In the genomic region with DNA sequence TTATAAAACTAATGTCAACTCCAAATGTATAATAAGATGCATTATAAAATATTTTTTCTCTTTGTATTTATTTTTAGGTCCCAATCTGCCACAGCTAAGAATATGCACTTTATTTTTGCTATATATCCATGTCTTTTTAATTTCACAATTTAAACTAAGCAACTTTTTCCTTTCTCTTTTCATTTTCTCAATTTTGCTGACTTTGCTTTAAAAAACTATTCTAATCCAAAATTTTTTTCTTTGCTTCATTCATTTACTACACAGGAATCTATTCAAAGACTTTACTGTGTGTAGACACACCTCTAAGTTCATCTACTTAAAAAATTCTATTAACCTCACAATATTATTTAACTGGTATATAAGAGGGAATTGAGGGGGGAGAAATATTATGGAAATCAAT, we compare ENCODE assay signal across 28 cellular contexts.
"Had no signal": no experiment of that assay in that cellular context is flagged by ENCODE, and none has a peak within 500 bp of the region (broad histone marks: within the 10 kb centered on the region; RNA-seq: fewer than 3 reads in every experiment).

No MANE protein-coding gene starts in this region.

- H3K4me2 ChIP-seq: neural progenitor cell, smooth muscle cell had no signal

- H3K27ac ChIP-seq: neural progenitor cell, ovary, parathyroid adenoma, psoas muscle, skin epidermis, spleen, suprapubic skin, testis, tibial artery, transverse colon, upper lobe of right lung, uterus had no signal

- DNase-seq: natural killer cell; occipital lobe; ovary; posterior cingulate gyrus; psoas muscle; right cardiac atrium; spleen; stimulated activated CD4-positive, alpha-beta T cell treated with anti-CD3 and anti-CD28 coated beads, Interleukin-12 subunit alpha, Interleukin-12 subunit beta, amount 100 ng/mL, for 4 hours; stimulated activated CD4-positive, alpha-beta T cell treated with anti-CD3 and anti-CD28 coated beads, Interleukin-1b, Interleukin-23, amount 100 ng/mL, for 48 hours; stimulated activated CD4-positive, alpha-beta T cell treated with anti-CD3 and anti-CD28 coated beads, Interleukin-4, amount 100 ng/mL, for 1 hour; stimulated activated CD4-positive, alpha-beta T cell treated with anti-CD3 and anti-CD28 coated beads, Interleukin-4, amount 100 ng/mL, for 4 hours; stimulated activated CD8-positive, alpha-beta memory T cell treated with anti-CD3 and anti-CD28 coated beads, Interleukin-4, amount 100 ng/mL, for 48 hours; stimulated activated naive CD4-positive, alpha-beta T cell; stimulated activated naive CD8-positive, alpha-beta T cell treated with anti-CD3 and anti-CD28 coated beads, Interleukin-15, amount 100 ng/mL, for 72 hours; stimulated activated naive CD8-positive, alpha-beta T cell treated with anti-CD3 and anti-CD28 coated beads, Interleukin-15, Interleukin-2, amounts not matched to agents 100 U/mL and 50 U/mL, for 24 hours; substantia nigra; testis; tibial artery; transverse colon; upper lobe of right lung; uterus had no signal

- ATAC-seq: natural killer cell; psoas muscle; right cardiac atrium; sciatic nerve; stimulated activated memory B cell treated with anti-CD40 and anti-IgM and Interleukin-4, amounts not matched to agents 10 μg/mL and 1 μg/mL and 100 μg/mL, for 72 hours; stimulated activated naive CD8-positive, alpha-beta T cell treated with anti-CD3 and anti-CD28 coated beads, Interleukin-15, amount 100 ng/mL, for 72 hours; stimulated activated naive CD8-positive, alpha-beta T cell treated with anti-CD3 and anti-CD28 coated beads, Interleukin-15, Interleukin-2, amounts not matched to agents 100 U/mL and 50 U/mL, for 24 hours; upper lobe of right lung had no signal

- H3K9me3 ChIP-seq: ovary, psoas muscle, spleen, suprapubic skin, testis, tibial artery, transverse colon, upper lobe of right lung, uterus had no signal

- H3K9ac ChIP-seq: neural progenitor cell, parathyroid adenoma had no signal

- H3K79me2 ChIP-seq: parathyroid adenoma had no signal

- H2AFZ ChIP-seq: neural progenitor cell, parathyroid adenoma had no signal

- H3K27me3 ChIP-seq: neural progenitor cell, ovary, spleen, suprapubic skin, testis, tibial artery, transverse colon, upper lobe of right lung, uterus had no signal

- H3K4me3 ChIP-seq: neural progenitor cell, ovary, psoas muscle, skin epidermis, smooth muscle cell, spleen, suprapubic skin, testis, tibial artery, transverse colon, upper lobe of right lung, uterus had no signal

- H3K36me3 ChIP-seq: neural progenitor cell, ovary, spleen, suprapubic skin, tibial artery, transverse colon, upper lobe of right lung, uterus had no signal

- H3K4me1 ChIP-seq: neural progenitor cell, parathyroid adenoma, psoas muscle, spleen, suprapubic skin, testis, tibial artery, transverse colon, upper lobe of right lung, uterus had no signal
